ENCODE assay signal across 8 cellular contexts in the genomic region with DNA sequence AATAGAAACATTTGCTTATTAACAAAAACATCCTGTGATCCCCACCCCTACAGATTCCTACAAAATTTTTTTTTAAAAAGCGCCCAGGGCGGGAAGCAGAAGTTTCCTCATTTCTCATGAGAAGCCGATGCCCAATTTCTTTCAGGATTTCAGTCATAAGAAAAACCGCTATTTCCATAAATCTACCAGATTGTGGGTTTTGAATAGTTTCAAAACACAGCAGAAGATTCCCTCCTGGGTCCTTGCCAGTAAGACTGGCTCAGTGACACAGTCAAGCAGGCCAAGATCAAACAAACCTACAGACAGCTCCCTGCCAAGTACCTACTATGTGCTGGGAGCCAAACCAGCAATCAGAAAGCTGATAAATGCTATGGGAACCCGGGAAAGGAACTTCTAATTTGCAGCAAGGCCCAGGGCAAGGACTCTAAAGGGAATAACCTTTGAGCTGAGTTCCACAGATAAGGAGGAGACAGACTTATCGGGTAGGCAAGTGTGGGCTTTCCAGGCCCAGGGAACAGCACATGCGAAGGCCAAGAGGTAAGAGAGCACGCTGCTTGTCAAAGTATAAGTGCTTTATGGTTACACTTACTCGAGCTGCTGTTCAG.
DNase-seq lines count a peak whose midpoint lies in the region; ATAC-seq, FAIRE-seq and TF ChIP-seq lines count a peak whose summit lies in the region.

No MANE protein-coding gene starts in this region.

- no peak for TF ChIP-seq CTCF in AG10803 (conservative IDR thresholded peaks at IDR 0.05; ENCODE audit: low read length)

- DNase-seq in AG10803 (ENCODE audit: low read depth) = peak; percentile 28
- peak; percentile 41 for DNase-seq in RPMI8226
- DNase-seq in foreskin melanocyte = peak; percentile 69
- DNase-seq in posterior vena cava (ENCODE audit: low spot score) = no peak
- DNase-seq in GM12892 (ENCODE audit: insufficient read length) = no peak
- no peak for DNase-seq in NCI-H2196 (lab: John Stamatoyannopoulos, UW; ENCODE audit: unreplicated experiment)
- DNase-seq in ACHN = no peak

- TF ChIP-seq POLR2A in GM12892 (IDR thresholded peaks at IDR 0.05; ENCODE audit: low read depth, low read length) = no peak

- peak; percentile 3 for ATAC-seq in GM19035 (IDR thresholded peaks at IDR 0.05; ENCODE audit: unreplicated experiment)

- FAIRE-seq in GM12892 (lab: Jason Lieb, UNC) = no peak

- in situ Hi-C loops in ACHN (cut with HindIII; ENCODE audit: low pct_ligation_motif_present, low pct_unique_long_range_greater_than_20kb, low sequenced_read_pairs) = no loop called here

- H3K4me3 ChIP-seq in AG10803 (ENCODE audit: low read length) = no peak overlapping the region

- intact Hi-C loops in posterior vena cava (cut with DNase I) = no loop called here

Comparison
In these comparisons a context has a peak if more than half of its experiments do, and no peak if none do; other contexts are left out.
1. DNase-seq: peak in AG10803 (single experiment), RPMI8226 (single experiment) and foreskin melanocyte (single experiment); none in posterior vena cava (single experiment), GM12892 (single experiment), NCI-H2196 (single experiment) and ACHN (single experiment).